In genomic region chr18:62490967-62491366, GRCh38 we compare ENCODE assay signal across 18 cellular contexts. TPM values are rescaled to one million over a fixed set of nuclear protein-coding genes. Genes with fewer than 3 reads are reported as not detected.
DNase-seq lines count a peak whose midpoint lies in the region; ATAC-seq, FAIRE-seq and TF ChIP-seq lines count a peak whose summit lies in the region.
"Had no signal": no experiment of that assay in that cellular context is flagged by ENCODE, and none has a peak within 500 bp of the region (broad histone marks: within the 10 kb centered on the region; RNA-seq: fewer than 3 reads in every experiment).

No MANE protein-coding gene starts in this region.

- H3K4me1 Mint-ChIP-seq in H9 (peaks cover 6 to 12% of the 10 kb centered on the region in 2 experiments), neural progenitor cell (peaks cover under 1% of the 10 kb centered on the region)
- H3K4me1 Mint-ChIP-seq in natural killer cell treated with Interleukin-12 subunit alpha and Interleukin-12 subunit beta and Interleukin-15 and Interleukin-18, amount 100 ng/mL, for 72 hours (ENCODE audit: low read depth in 2 of 2): no peaks in the 10 kb centered on the region
- H3K4me1 Mint-ChIP-seq: CD14-positive monocyte; CD4-positive, alpha-beta memory T cell had no signal

- H3K9me3 Mint-ChIP-seq in H9 (no peaks in the 10 kb centered on the region), neural progenitor cell (peaks cover 3% of the 10 kb centered on the region)
- H3K9me3 Mint-ChIP-seq in natural killer cell treated with Interleukin-12 subunit alpha and Interleukin-12 subunit beta and Interleukin-15 and Interleukin-18, amount 100 ng/mL, for 72 hours: no peaks in the 10 kb centered on the region
- H3K9me3 Mint-ChIP-seq: CD4-positive, alpha-beta memory T cell had no signal

- H3F3A ChIP-seq in neural progenitor cell (ENCODE audit: low read depth): no peaks in the 10 kb centered on the region

- H3K23me2 ChIP-seq in H9 (ENCODE audit: insufficient read length, low read depth, low read length, poor library complexity, severe bottlenecking): no peaks in the 10 kb centered on the region
- H3K23me2 ChIP-seq in H1 (ENCODE audit: low read depth, low read length): no peaks in the 10 kb centered on the region

- no peak overlapping the region for H3K4me3 ChIP-seq in DND-41 (ENCODE audit: low read depth in 1 of 2, low read length in 2 of 2)
- H3K4me3 ChIP-seq in H1 (ENCODE audit: extremely low read depth in 1 of 4, insufficient read depth in 2 of 4, low read depth in 3 of 4, low read length in 4 of 4): no peak overlapping the region
- H3K4me3 ChIP-seq in neural progenitor cell: no peak overlapping the region
- H3K4me3 ChIP-seq: BLaER1, GM12878 had no signal

- no peak overlapping the region for H3K4me3 Mint-ChIP-seq in H9
- H3K4me3 Mint-ChIP-seq in neural progenitor cell: no peak overlapping the region
- H3K4me3 Mint-ChIP-seq in natural killer cell treated with Interleukin-12 subunit alpha and Interleukin-12 subunit beta and Interleukin-15 and Interleukin-18, amount 100 ng/mL, for 72 hours: no peak overlapping the region
- H3K4me3 Mint-ChIP-seq: CD14-positive monocyte; CD4-positive, alpha-beta memory T cell had no signal

- H3T11ph ChIP-seq in H9 (ENCODE audit: low read length): no peak overlapping the region

- no peak overlapping the region for H3K9ac ChIP-seq in DND-41 (ENCODE audit: low read depth, low read length)
- H3K9ac ChIP-seq in H9 (ENCODE audit: extremely low read depth, insufficient read length, low read length): no peak overlapping the region
- no peak overlapping the region for H3K9ac ChIP-seq in H1 (replicated peaks in 1 of 4; ENCODE audit: extremely low read depth in 1 of 4, low read depth in 3 of 4, low read length in 3 of 4)
- H3K9ac ChIP-seq in neural progenitor cell: no peak overlapping the region
- H3K9ac ChIP-seq: BLaER1 had no signal

- H3K36me3 Mint-ChIP-seq in H9 (ENCODE audit: insufficient read depth in 1 of 3, low read depth in 3 of 3): no peaks in the 10 kb centered on the region
- no peaks in the 10 kb centered on the region for H3K36me3 Mint-ChIP-seq in neural progenitor cell
- no peaks in the 10 kb centered on the region for H3K36me3 Mint-ChIP-seq in natural killer cell treated with Interleukin-12 subunit alpha and Interleukin-12 subunit beta and Interleukin-15 and Interleukin-18, amount 100 ng/mL, for 72 hours
- H3K36me3 Mint-ChIP-seq: CD14-positive monocyte; CD4-positive, alpha-beta memory T cell had no signal

- H3K36me3 ChIP-seq in DND-41 (ENCODE audit: insufficient read depth, low read length) (no peaks in the 10 kb centered on the region), H1 (ENCODE audit: control insufficient read depth in 2 of 4, insufficient read depth in 4 of 4, low read length in 3 of 4) (no peaks in the 10 kb centered on the region), neural progenitor cell (no peaks in the 10 kb centered on the region)
- H3K36me3 ChIP-seq: BLaER1 had no signal

- ATAC-seq in DND-41 (ENCODE audit: insufficient read depth, low read depth) (0 out of 3 replicates have a peak, but pooled peaks have one; percentile 37), GM18873 (IDR thresholded peaks at IDR 0.05; ENCODE audit: low FRiP score, unreplicated experiment) (no peak)
- ATAC-seq in natural killer cell treated with Interleukin-12 subunit alpha and Interleukin-12 subunit beta and Interleukin-15 and Interleukin-18, amount 100 ng/mL, for 72 hours: no peak
- ATAC-seq: GM12878 had no signal

- H3K14ac ChIP-seq in H9 (ENCODE audit: insufficient read depth, low read length): no peak overlapping the region
- no peak overlapping the region for H3K14ac ChIP-seq in H1 (ENCODE audit: insufficient read length)

- TF ChIP-seq POLR2A in H1 (IDR thresholded peaks at IDR 0.05; ENCODE audit: control extremely low read depth in 1 of 2, low read depth in 2 of 2, low read length in 2 of 2): no peak

- no peak overlapping the region for H4K8ac ChIP-seq in H9 (replicated peaks; ENCODE audit: insufficient read length, low read depth, low read length)
- no peak overlapping the region for H4K8ac ChIP-seq in H1 (ENCODE audit: extremely low read depth, insufficient read depth, low read length)

- no peak overlapping the region for H3K4me2 ChIP-seq in DND-41 (ENCODE audit: insufficient read depth, low read length)
- H3K4me2 ChIP-seq in H9 (ENCODE audit: insufficient read depth, insufficient read length, low read length): no peak overlapping the region
- H3K4me2 ChIP-seq in H1 (ENCODE audit: insufficient read depth in 1 of 2, low read depth in 2 of 2, low read length in 2 of 2): no peak overlapping the region
- no peak overlapping the region for H3K4me2 ChIP-seq in neural progenitor cell
- H3K4me2 ChIP-seq: BLaER1 had no signal

- H2AFZ ChIP-seq in DND-41 (ENCODE audit: low read depth, low read length) (no peak overlapping the region), H9 (ENCODE audit: low read length) (no peak overlapping the region), H1 (ENCODE audit: low read length) (peak overlapping the region; percentile 92), neural progenitor cell (replicated peaks) (peak overlapping the region; percentile 63)

- H3K79me2 ChIP-seq in DND-41 (ENCODE audit: insufficient read depth, low read length): no peaks in the 10 kb centered on the region
- no peaks in the 10 kb centered on the region for H3K79me2 ChIP-seq in H9 (ENCODE audit: insufficient read depth, low read length)
- no peaks in the 10 kb centered on the region for H3K79me2 ChIP-seq in H1 (ENCODE audit: control insufficient read depth in 1 of 2, insufficient read depth in 2 of 2, low read length in 2 of 2)
- H3K79me2 ChIP-seq in neural progenitor cell (ENCODE audit: low read depth): no peaks in the 10 kb centered on the region

- peaks cover 3% of the 10 kb centered on the region for H3K27me3 ChIP-seq in DND-41 (ENCODE audit: insufficient read depth, low read length, poor library complexity)
- no peaks in the 10 kb centered on the region for H3K27me3 ChIP-seq in H9 (ENCODE audit: insufficient read depth, low read length)
- no peaks in the 10 kb centered on the region for H3K27me3 ChIP-seq in H1 (replicated peaks in 1 of 4; ENCODE audit: control insufficient read depth in 3 of 4, extremely low read depth in 1 of 4, insufficient read depth in 3 of 4, low read length in 3 of 4)
- no peaks in the 10 kb centered on the region for H3K27me3 ChIP-seq in neural progenitor cell
- H3K27me3 ChIP-seq: BLaER1 had no signal

- H2BK5ac ChIP-seq in H9 (ENCODE audit: insufficient read length, low read length): no peak overlapping the region
- no peak overlapping the region for H2BK5ac ChIP-seq in H1 (ENCODE audit: low read depth, low read length)

- DNase-seq in DND-41 (no peak), H9 (peak; percentile 39), H1 (ENCODE audit: low read depth in 1 of 2, low spot score in 2 of 2) (no peak), neural progenitor cell (ENCODE audit: low spot score) (no peak), SKM-1 (lab: John Stamatoyannopoulos, UW; ENCODE audit: unreplicated experiment) (no peak)
- no peak for DNase-seq in natural killer cell treated with Interleukin-12 subunit alpha and Interleukin-12 subunit beta and Interleukin-15 and Interleukin-18, amount 100 ng/mL, for 72 hours (ENCODE audit: low spot score)
- DNase-seq: 8988T; CD4-positive, alpha-beta memory T cell; DMS153; DMS79; GOT3; HCEC 1CT had no signal

- H3K9me3 ChIP-seq in DND-41 (ENCODE audit: insufficient read depth, low read length, severe bottlenecking) (no peaks in the 10 kb centered on the region), H9 (ENCODE audit: control insufficient read depth, low read depth, low read length) (no peaks in the 10 kb centered on the region), H1 (ENCODE audit: insufficient read depth in 2 of 2, low read depth in 1 of 2, low read length in 1 of 2) (no peaks in the 10 kb centered on the region), neural progenitor cell (ENCODE audit: low read depth) (no peaks in the 10 kb centered on the region)
- H3K9me3 ChIP-seq: BLaER1 had no signal

- H2BK120ac ChIP-seq in H9 (ENCODE audit: low read depth, low read length, poor library complexity, severe bottlenecking): no peak overlapping the region
- no peak overlapping the region for H2BK120ac ChIP-seq in H1 (replicated peaks; ENCODE audit: low read depth, low read length)

- H3K18ac ChIP-seq in H9 (ENCODE audit: insufficient read length, low read depth, low read length) (no peak overlapping the region), H1 (ENCODE audit: extremely low read depth, low read length) (no peak overlapping the region)

- CTCF ChIA-PET in H1 (lab: Charles Lee; ENCODE audit: partially characterized antibody): interaction anchor here (1.7 kb wide), 1 partner anchor 12 kb away, joined by 3 read pairs; no protein-coding TSS in a partner anchor

- H3K4me1 ChIP-seq in DND-41 (ENCODE audit: insufficient read depth, low read length): no peaks in the 10 kb centered on the region
- H3K4me1 ChIP-seq in H9 (ENCODE audit: insufficient read depth, low read length): no peaks in the 10 kb centered on the region
- no peaks in the 10 kb centered on the region for H3K4me1 ChIP-seq in H1 (replicated peaks in 1 of 4; ENCODE audit: control insufficient read depth in 3 of 4, insufficient read depth in 4 of 4, low read length in 3 of 4)
- peaks cover 5% of the 10 kb centered on the region for H3K4me1 ChIP-seq in neural progenitor cell
- H3K4me1 ChIP-seq: BLaER1 had no signal

- H3K56ac ChIP-seq in H9 (ENCODE audit: insufficient read length, low read depth, low read length): no peak overlapping the region
- no peak overlapping the region for H3K56ac ChIP-seq in H1 (replicated peaks; ENCODE audit: insufficient read length, low read depth, low read length)

- TF ChIP-seq RAD21 in H1 (IDR thresholded peaks at IDR 0.05 in 1 of 2, conservative IDR thresholded peaks at IDR 0.05 in 1 of 2; ENCODE audit: low read depth in 2 of 2, low read length in 2 of 2): no peak

- H2AK5ac ChIP-seq in H9 (ENCODE audit: insufficient read length, low read length) (no peak overlapping the region), H1 (ENCODE audit: low read depth, low read length) (no peak overlapping the region)

- H3K27ac Mint-ChIP-seq in H9 (no peak overlapping the region), neural progenitor cell (no peak overlapping the region)
- H3K27ac Mint-ChIP-seq in natural killer cell treated with Interleukin-12 subunit alpha and Interleukin-12 subunit beta and Interleukin-15 and Interleukin-18, amount 100 ng/mL, for 72 hours: no peak overlapping the region
- H3K27ac Mint-ChIP-seq: CD4-positive, alpha-beta memory T cell had no signal

- H2BK20ac ChIP-seq in H9 (ENCODE audit: low read depth, low read length, poor library complexity, severe bottlenecking) (no peak overlapping the region), H1 (ENCODE audit: low read length) (no peak overlapping the region)

- no peak overlapping the region for H3K27ac ChIP-seq in DND-41 (ENCODE audit: low read length)
- H3K27ac ChIP-seq in H9 (ENCODE audit: insufficient read length, low read depth, low read length): no peak overlapping the region
- H3K27ac ChIP-seq in H1 (ENCODE audit: low read depth, low read length): no peak overlapping the region
- H3K27ac ChIP-seq in neural progenitor cell: no peak overlapping the region
- H3K27ac ChIP-seq: BLaER1, HL-60 had no signal

- H3K23ac ChIP-seq in H9 (ENCODE audit: insufficient read length, low read depth, low read length) (no peak overlapping the region), H1 (ENCODE audit: insufficient read length) (no peak overlapping the region)

- H3K27me3 Mint-ChIP-seq in H9 (ENCODE audit: low read depth) (no peaks in the 10 kb centered on the region; the same call in 1 of the 2 replicates), neural progenitor cell (ENCODE audit: insufficient read depth, low read depth) (peaks cover 2% of the 10 kb centered on the region)
- peaks cover 14 to 27% of the 10 kb centered on the region in 2 donors for H3K27me3 Mint-ChIP-seq in natural killer cell treated with Interleukin-12 subunit alpha and Interleukin-12 subunit beta and Interleukin-15 and Interleukin-18, amount 100 ng/mL, for 72 hours

- no peak for TF ChIP-seq EP300 in H1 (IDR thresholded peaks at IDR 0.05; ENCODE audit: borderline replicate concordance in 1 of 2, low read depth in 2 of 2, low read length in 2 of 2)

- H3K4ac ChIP-seq in H9 (ENCODE audit: low read depth, low read length) (no peak overlapping the region), H1 (replicated peaks; ENCODE audit: insufficient read length, low read depth, low read length) (no peak overlapping the region)

- H2BK15ac ChIP-seq in H9 (ENCODE audit: low read depth, low read length): no peak overlapping the region
- no peak overlapping the region for H2BK15ac ChIP-seq in H1 (ENCODE audit: low read length)

- H2BK12ac ChIP-seq in H9 (ENCODE audit: insufficient read length, low read depth, low read length) (no peak overlapping the region), H1 (ENCODE audit: low read depth, low read length) (no peak overlapping the region)

- H4K91ac ChIP-seq in H9 (ENCODE audit: insufficient read length, low read depth, low read length) (no peak overlapping the region), H1 (replicated peaks; ENCODE audit: insufficient read length, low read length) (no peak overlapping the region)

- H4K5ac ChIP-seq in H9 (ENCODE audit: insufficient read length, low read depth, low read length) (no peak overlapping the region), H1 (ENCODE audit: insufficient read length, low read depth, low read length) (no peak overlapping the region)

- TF ChIP-seq CTCF in DND-41 (IDR thresholded peaks at IDR 0.05; ENCODE audit: borderline replicate concordance, extremely low read depth, low read length, poor library complexity, severe bottlenecking): no peak
- TF ChIP-seq CTCF in H9 (conservative IDR thresholded peaks at IDR 0.05): no peak
- no peak for TF ChIP-seq CTCF in H1 (IDR thresholded peaks at IDR 0.05; ENCODE audit: control extremely low read depth in 1 of 3, insufficient read depth in 1 of 3, low read depth in 1 of 3, low read length in 3 of 3)
- TF ChIP-seq CTCF in neural progenitor cell (IDR thresholded peaks at IDR 0.05): no peak

- WGBS in H9 (ENCODE audit: extremely low coverage, insufficient read length, low lambda C conversion rate): no CpG with 5 or more reads among the region's 2 CpGs
- 69% methylated on average over 2 of the region's 2 CpGs; no CpG with 5 or more reads in 1 of the 2 experiments for WGBS in H1 (ENCODE audit: extremely low coverage in 1 of 2, insufficient coverage in 1 of 2, insufficient read length in 1 of 2, insufficient replicate concordance in 2 of 2, low coverage in 1 of 2, low lambda C conversion rate in 2 of 2, missing lambda C conversion rate in 1 of 2), 2 experiments

- POLR2A ChIA-PET in H1 (lab: Charles Lee; ENCODE audit: partially characterized antibody): no interaction called here

- H3K79me1 ChIP-seq in H9 (ENCODE audit: insufficient read depth, low read depth, low read length, poor library complexity, severe bottlenecking): no peaks in the 10 kb centered on the region
- H3K79me1 ChIP-seq in H1 (ENCODE audit: low read depth, low read length): no peaks in the 10 kb centered on the region

- H4K20me1 ChIP-seq in DND-41 (ENCODE audit: insufficient read depth, low read length) (no peaks in the 10 kb centered on the region), H9 (ENCODE audit: control insufficient read depth, insufficient read depth, insufficient read length) (no peaks in the 10 kb centered on the region), H1 (replicated peaks in 1 of 2; ENCODE audit: control insufficient read depth in 1 of 2, insufficient read depth in 2 of 2, low read length in 2 of 2) (no peaks in the 10 kb centered on the region), neural progenitor cell (ENCODE audit: low read depth) (no peaks in the 10 kb centered on the region)
- H4K20me1 ChIP-seq: BLaER1 had no signal

- FAIRE-seq in H1 (lab: Jason Lieb, UNC): no peak
- FAIRE-seq: GM12878, GM19239 had no signal

RNA-seq across cellular contexts. Expression of gene ZCCHC2, which starts 31.9 kb away (rescaled TPM):
- total RNA-seq in H9 (2021) (12.1 and 12.4 TPM in 2 replicates), neural progenitor cell (ENCODE audit: low replicate concordance) (5.5 and 8.9 TPM in 2 replicates)
- total RNA-seq in H1 (2021; fragmentation: NEBNext Ultra II Directional; extraction: Animal tissue kit (Norgen Biotek cat#: 25700)): 16.6 and 18.6 TPM in 2 replicates
- polyA plus RNA-seq in H1 (2011; rRNA removed): 12.2 and 13.5 TPM in 2 replicates
- polyA plus RNA-seq in H1 (2011; cell fraction: cytosol; rRNA removed): 8.9 TPM
- polyA plus RNA-seq in H1 (2011; cell fraction: nucleus; rRNA removed): 13.0 TPM
- polyA plus RNA-seq in H1 (2012, experiment 1 of 2): 7.1 to 10.6 TPM (median 9.3 TPM) in 4 replicates
- 3.5 TPM for polyA plus RNA-seq in H1 (2012, experiment 2 of 2)
- 7.0 TPM for polyA plus RNA-seq in H1 (2013, experiment 1 of 2)
- polyA plus RNA-seq in H1 (2013, experiment 2 of 2): 7.5 TPM
- 33.3 and 35.5 TPM in 2 replicates for polyA minus RNA-seq in H1 (2011; rRNA and poly(A)+ RNA removed)
- polyA minus RNA-seq in H1 (2011; cell fraction: cytosol; rRNA and poly(A)+ RNA removed): 19.5 TPM
- 38.6 TPM for polyA minus RNA-seq in H1 (2011; cell fraction: nucleus; rRNA and poly(A)+ RNA removed)
- 10 to 100 TPM; 46.3 to 51.2 TPM for total RNA-seq in natural killer cell treated with Interleukin-12 subunit alpha and Interleukin-12 subunit beta and Interleukin-15 and Interleukin-18, amount 100 ng/mL, for 72 hours

Comparison
In these comparisons a context has a peak if more than half of its experiments do, and no peak if none do; other contexts are left out.
1. H2AFZ ChIP-seq: peak in H1 (single experiment) and neural progenitor cell (single experiment); none in DND-41 (single experiment) and H9 (single experiment).